In genomic region chr1:12505176-12505575, GRCh38 we compare ENCODE assay signal across 1 cellular context.
TF ChIP-seq lines count a peak whose summit lies in the region.

No MANE protein-coding gene starts in this region.

TF ChIP-seq in HepG2, 621 proteins besides CTCF, POLR2A, EP300 and RAD21 (continued from another document):
- no peak for TF ChIP-seq TRAFD1 (CRISPR knock-in tag; IDR thresholded peaks at IDR 0.05; ENCODE audit: borderline replicate concordance)
- TF ChIP-seq EED (CRISPR knock-in tag; IDR thresholded peaks at IDR 0.05) = no peak
- TF ChIP-seq SP5 (CRISPR knock-in tag; IDR thresholded peaks at IDR 0.05; ENCODE audit: borderline replicate concordance, low read depth) = no peak
